Comparison of ENCODE assay signal across 13 cellular contexts in the genomic region with DNA sequence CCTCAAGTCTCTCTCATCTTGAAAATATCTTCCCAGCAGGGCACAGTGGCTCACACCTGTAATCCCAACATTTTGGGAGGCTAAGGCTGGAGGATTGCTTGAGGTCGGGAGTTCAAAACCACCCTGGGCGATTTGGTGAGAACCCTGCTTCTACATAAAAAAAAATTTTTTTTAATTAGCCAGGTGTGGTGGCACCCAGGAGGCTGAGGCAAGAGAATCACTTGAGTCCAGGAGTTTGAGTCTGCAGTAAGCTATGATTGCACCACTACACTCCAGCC. TPM values are rescaled to one million over a fixed set of nuclear protein-coding genes. Genes with fewer than 3 reads are reported as not detected.
DNase-seq lines count a peak whose midpoint lies in the region; ATAC-seq and TF ChIP-seq lines count a peak whose summit lies in the region.
"Had no signal": no experiment of that assay in that cellular context is flagged by ENCODE, and none has a peak within 500 bp of the region (broad histone marks: within the 10 kb centered on the region; RNA-seq: fewer than 3 reads in every experiment).

No MANE protein-coding gene starts in this region.

- peak overlapping the region; percentile 86 for H3K4me3 ChIP-seq in CD8-positive, alpha-beta memory T cell (ENCODE audit: low read length)
- H3K4me3 ChIP-seq in gastroesophageal sphincter (no peak overlapping the region), spleen (no peak overlapping the region)

- H3K27me3 Mint-ChIP-seq in CD8-positive, alpha-beta memory T cell, result peaks cover 0 to 18% of the 10 kb centered on the region in 2 donors
- H3K27me3 Mint-ChIP-seq in activated CD4-positive, alpha-beta memory T cell treated with anti-CD3 and anti-CD28 coated beads for 36 hours, result peaks cover 2% of the 10 kb centered on the region

- H3K27ac ChIP-seq in CD8-positive, alpha-beta memory T cell (ENCODE audit: low read depth, low read length), result peak overlapping the region; percentile 99
- H3K27ac ChIP-seq in gastroesophageal sphincter (peak overlapping the region in 3 of 4 donors; percentile 91 to 98 (median 95)), spleen (peak overlapping the region; percentile 92 to 100 (median 96))
- H3K27ac ChIP-seq: SJCRH30 had no signal

- peak overlapping the region in 7 of 8 donors; percentile 98 to 100 (median 99) for H3K27ac Mint-ChIP-seq in CD8-positive, alpha-beta memory T cell
- H3K27ac Mint-ChIP-seq in activated CD4-positive, alpha-beta memory T cell treated with anti-CD3 and anti-CD28 coated beads for 36 hours, result peak overlapping the region; percentile 99
- H3K27ac Mint-ChIP-seq: endodermal cell had no signal

- intact Hi-C loops in activated CD4-positive, alpha-beta memory T cell treated with anti-CD3 and anti-CD28 coated beads for 36 hours (cut with micrococcal nuclease), result loop anchor here (5.0 to 10.0 kb wide), 3 partner anchors 179 to 688 kb away; partner anchors contain the start of genes CDR2 and METTL9
- intact Hi-C loops in spleen (cut with DNase I; ENCODE audit: low total_unique reads), result no loop called here

- peaks cover 0 to 7% (median 3%) of the 10 kb centered on the region in 5 donors for H3K9me3 Mint-ChIP-seq in CD8-positive, alpha-beta memory T cell
- no peaks in the 10 kb centered on the region for H3K9me3 Mint-ChIP-seq in activated CD4-positive, alpha-beta memory T cell treated with anti-CD3 and anti-CD28 coated beads for 36 hours
- H3K9me3 Mint-ChIP-seq: endodermal cell had no signal

- DNase-seq in CD8-positive, alpha-beta memory T cell, result no peak
- DNase-seq in activated CD4-positive, alpha-beta memory T cell treated with anti-CD3 and anti-CD28 coated beads for 36 hours, result no peak
- DNase-seq in spleen (no peak), GOT3 (lab: John Stamatoyannopoulos, UW) (no peak), NOMO-1 treated with dmso at 0.1 percent for 144 hours (lab: John Stamatoyannopoulos, UW; ENCODE audit: unreplicated experiment) (no peak)
- no peak for DNase-seq in NK-92 treated with Interleukin-12 subunit alpha and Interleukin-12 subunit beta, amount 100 ng/mL, for 24 hours (lab: John Stamatoyannopoulos, UW)
- DNase-seq: endodermal cell; MM.1S; NCI-H446; stimulated activated CD4-positive, alpha-beta T cell treated with anti-CD3 and anti-CD28 coated beads, Interleukin-2, amount 100 ng/mL, for 24 hours had no signal

- peak overlapping the region in 3 of 7 donors; percentile 94 to 97 (median 96) for H3K4me3 Mint-ChIP-seq in CD8-positive, alpha-beta memory T cell
- peak overlapping the region; percentile 6 for H3K4me3 Mint-ChIP-seq in activated CD4-positive, alpha-beta memory T cell treated with anti-CD3 and anti-CD28 coated beads for 36 hours

- TF ChIP-seq CTCF in gastroesophageal sphincter (IDR thresholded peaks at IDR 0.05), result no peak
- no peak for TF ChIP-seq CTCF in spleen (IDR thresholded peaks at IDR 0.05 in 8 of 11, conservative IDR thresholded peaks at IDR 0.05 in 3 of 11)

- no peaks in the 10 kb centered on the region for H3K27me3 ChIP-seq in CD8-positive, alpha-beta memory T cell (ENCODE audit: insufficient read depth, low read length, poor library complexity, severe bottlenecking)
- no peaks in the 10 kb centered on the region for H3K27me3 ChIP-seq in gastroesophageal sphincter
- no peaks in the 10 kb centered on the region for H3K27me3 ChIP-seq in spleen (replicated peaks in 1 of 7)
- H3K27me3 ChIP-seq: SJCRH30 had no signal

- peaks cover 62 to 80% (median 71%) of the 10 kb centered on the region in 3 donors for H3K4me1 Mint-ChIP-seq in CD8-positive, alpha-beta memory T cell
- peaks cover 54% of the 10 kb centered on the region for H3K4me1 Mint-ChIP-seq in activated CD4-positive, alpha-beta memory T cell treated with anti-CD3 and anti-CD28 coated beads for 36 hours (ENCODE audit: low read depth)

- no peak for TF ChIP-seq POLR2A in gastroesophageal sphincter (IDR thresholded peaks at IDR 0.05)
- TF ChIP-seq POLR2A in spleen (IDR thresholded peaks at IDR 0.05), result no peak

- H3K36me3 Mint-ChIP-seq in CD8-positive, alpha-beta memory T cell, result peaks cover 0 to 13% (median 6%) of the 10 kb centered on the region in 3 donors
- H3K36me3 Mint-ChIP-seq in activated CD4-positive, alpha-beta memory T cell treated with anti-CD3 and anti-CD28 coated beads for 36 hours, result peaks cover 2% of the 10 kb centered on the region

- ATAC-seq in gastroesophageal sphincter, result no peak
- no peak for ATAC-seq in GM18511 (IDR thresholded peaks at IDR 0.05; ENCODE audit: unreplicated experiment)

- TF ChIP-seq EP300 in gastroesophageal sphincter (IDR thresholded peaks at IDR 0.05), result no peak

- H3K36me3 ChIP-seq in CD8-positive, alpha-beta memory T cell (ENCODE audit: insufficient read depth, low read length), result no peaks in the 10 kb centered on the region
- H3K36me3 ChIP-seq in gastroesophageal sphincter, result no peaks in the 10 kb centered on the region
- H3K36me3 ChIP-seq in spleen, result no peaks in the 10 kb centered on the region
- H3K36me3 ChIP-seq: SJCRH30 had no signal

- CTCF ChIA-PET in CD8-positive, alpha-beta memory T cell (lab: Charles Lee), result interaction anchor here (0.9 to 8.4 kb wide), 5 partner anchors 9 to 187 kb away, joined by 3 to 115 read pairs (median 9); partner anchors contain the start of genes EEF2K, MOSMO and POLR3E
- CTCF ChIA-PET in activated CD4-positive, alpha-beta memory T cell treated with anti-CD3 and anti-CD28 coated beads for 36 hours (lab: Charles Lee), result interaction anchor here (1.1 to 3.9 kb wide), 4 partner anchors 13 to 115 kb away, joined by 3 to 29 read pairs (median 10); partner anchors contain the start of gene EEF2K

- H3K9me3 ChIP-seq in CD8-positive, alpha-beta memory T cell (ENCODE audit: low read length), result no peaks in the 10 kb centered on the region
- no peaks in the 10 kb centered on the region for H3K9me3 ChIP-seq in gastroesophageal sphincter
- H3K9me3 ChIP-seq in spleen, result no peaks in the 10 kb centered on the region
- H3K9me3 ChIP-seq: SJCRH30 had no signal

- WGBS in gastroesophageal sphincter (ENCODE audit: low coverage in 1 of 2), 2 donors, result 87 to 100% methylated on average over 2 of the region's 2 CpGs
- WGBS in spleen, 5 donors, result 86 to 97% (median 91%) methylated on average over 2 of the region's 2 CpGs

- H3K4me1 ChIP-seq in CD8-positive, alpha-beta memory T cell (ENCODE audit: insufficient read depth, low read length), result peaks cover 70% of the 10 kb centered on the region
- H3K4me1 ChIP-seq in gastroesophageal sphincter, result peaks cover 0 to 58% (median 11%) of the 10 kb centered on the region in 3 donors
- peaks cover 29 to 73% (median 60%) of the 10 kb centered on the region in 6 donors for H3K4me1 ChIP-seq in spleen
- H3K4me1 ChIP-seq: SJCRH30 had no signal

- POLR2A ChIA-PET in CD8-positive, alpha-beta memory T cell (lab: Charles Lee), result interaction anchor here (2.7 kb wide), 1 partner anchor 184 kb away, joined by 24 read pairs; the partner anchor contains the start of gene MOSMO
- POLR2A ChIA-PET in activated CD4-positive, alpha-beta memory T cell treated with anti-CD3 and anti-CD28 coated beads for 36 hours (lab: Charles Lee), result interaction anchor here (2.0 to 4.5 kb wide), 2 partner anchors 14 to 104 kb away, joined by 19 to 29 read pairs; partner anchors contain the start of genes EEF2K and POLR3E

RNA-seq across cellular contexts. Expression of gene EEF2K, which starts 13.0 kb away (rescaled TPM):
- 10 to 100 TPM; 27.2 to 28.3 TPM for total RNA-seq in CD8-positive, alpha-beta memory T cell
- 1.9 TPM for polyA plus RNA-seq in CD8-positive, alpha-beta memory T cell
- 10 to 100 TPM; 23.0 to 24.1 TPM for total RNA-seq in activated CD4-positive, alpha-beta memory T cell treated with anti-CD3 and anti-CD28 coated beads for 36 hours
- 10 to 100 TPM; 31.3 to 38.9 (median 34.8) TPM for total RNA-seq in gastroesophageal sphincter
- 10 to 100 TPM; 19.5 to 37.7 (median 27.5) TPM for total RNA-seq in spleen
- 1 to 10 TPM; 2.4 to 5.8 (median 2.6) TPM for polyA plus RNA-seq in spleen

RNA-seq across cellular contexts. Expression of gene SDR42E2, which starts 30.8 kb away (rescaled TPM):
- total RNA-seq in CD8-positive, alpha-beta memory T cell, result under 1 TPM in 1 of 2 experiments, not detected in 1; 0.11 TPM
- 0.92 TPM for polyA plus RNA-seq in CD8-positive, alpha-beta memory T cell
- under 1 TPM; 0.10 to 0.12 TPM for total RNA-seq in activated CD4-positive, alpha-beta memory T cell treated with anti-CD3 and anti-CD28 coated beads for 36 hours
- total RNA-seq in gastroesophageal sphincter (not detected), spleen (under 1 TPM in 2 of 7 donors, not detected in 5; 0.16 to 0.24 TPM)
- polyA plus RNA-seq in spleen, result under 1 TPM; 0.09 to 0.14 (median 0.10) TPM
- total RNA-seq: endodermal cell, SJCRH30 had no signal
